Comparison of ENCODE assay signal across 14 cellular contexts in genomic region chr1:150106331-150106730, GRCh38. TPM values are rescaled to one million over a fixed set of nuclear protein-coding genes. Genes with fewer than 3 reads are reported as not detected.
DNase-seq lines count a peak whose midpoint lies in the region; ATAC-seq and TF ChIP-seq lines count a peak whose summit lies in the region.
"Had no signal": no experiment of that assay in that cellular context is flagged by ENCODE, and none has a peak within 500 bp of the region (broad histone marks: within the 10 kb centered on the region; RNA-seq: fewer than 3 reads in every experiment).

No MANE protein-coding gene starts in this region.

- H2BK20ac ChIP-seq in IMR-90 (ENCODE audit: low read depth, low read length), result no peak overlapping the region

- H3K9me3 ChIP-seq in CD4-positive, CD25-positive, alpha-beta regulatory T cell (ENCODE audit: control insufficient read depth in 2 of 2, low read length in 2 of 2), result no peaks in the 10 kb centered on the region
- H3K9me3 ChIP-seq in IMR-90 (ENCODE audit: control insufficient read depth, insufficient read depth, low read length), result no peaks in the 10 kb centered on the region
- H3K9me3 ChIP-seq: uterus had no signal

- H4K20me1 ChIP-seq in IMR-90 (ENCODE audit: insufficient read depth, low read length), result no peaks in the 10 kb centered on the region

- no peak for TF ChIP-seq POLR2A in IMR-90 (IDR thresholded peaks at IDR 0.05; ENCODE audit: low read depth, low read length)

- no peak overlapping the region for H3K9ac ChIP-seq in IMR-90 (ENCODE audit: low read depth, low read length)

- H4K5ac ChIP-seq in IMR-90 (ENCODE audit: low read depth, low read length), result no peak overlapping the region

- H3K23ac ChIP-seq in IMR-90 (ENCODE audit: low read depth, low read length), result no peak overlapping the region

- no peak overlapping the region for H4K91ac ChIP-seq in IMR-90 (ENCODE audit: insufficient read depth, low read depth, low read length)

- dilution Hi-C loops in IMR-90 (cut with HindIII; ENCODE audit: low sequenced_read_pairs, unreplicated experiment), result no loop called here

- H3K56ac ChIP-seq in IMR-90 (ENCODE audit: extremely low read depth, insufficient read depth, low read length), result no peak overlapping the region

- peaks cover 8% of the 10 kb centered on the region for H3K36me3 Mint-ChIP-seq in CD4-positive, CD25-positive, alpha-beta regulatory T cell
- H3K36me3 Mint-ChIP-seq in activated CD4-positive, alpha-beta memory T cell treated with anti-CD3 and anti-CD28 coated beads, Interleukin-2, amount 10 ng/mL, durations not matched to agents 7 days and 5 days (ENCODE audit: low read depth), result peaks cover 27% of the 10 kb centered on the region

- no TSS peak for BruUV-seq in IMR-90 (replicated peaks; lab: Mats Ljungman, UMichigan)

- no peak overlapping the region for H2AK9ac ChIP-seq in IMR-90 (replicated peaks; ENCODE audit: low read depth, low read length, poor library complexity)

- H3K18ac ChIP-seq in IMR-90 (ENCODE audit: low read depth, low read length), result no peak overlapping the region

- peak overlapping the region; percentile 96 to 97 (median 96) for H3K27ac Mint-ChIP-seq in CD4-positive, CD25-positive, alpha-beta regulatory T cell
- peak overlapping the region; percentile 80 for H3K27ac Mint-ChIP-seq in activated CD4-positive, alpha-beta memory T cell treated with anti-CD3 and anti-CD28 coated beads, Interleukin-2, amount 10 ng/mL, durations not matched to agents 7 days and 5 days

- peaks cover 51 to 85% (median 70%) of the 10 kb centered on the region in 4 donors for H3K4me1 Mint-ChIP-seq in CD4-positive, CD25-positive, alpha-beta regulatory T cell
- H3K4me1 Mint-ChIP-seq in activated CD4-positive, alpha-beta memory T cell treated with anti-CD3 and anti-CD28 coated beads, Interleukin-2, amount 10 ng/mL, durations not matched to agents 7 days and 5 days, result peaks cover 59% of the 10 kb centered on the region

- no peak overlapping the region for H2BK15ac ChIP-seq in IMR-90 (ENCODE audit: low read depth, low read length)

- WGBS in IMR-90 (ENCODE audit: extremely low coverage in 2 of 2, insufficient read length in 1 of 2), 2 experiments, result 93% methylated on average over 3 of the region's 7 CpGs; no CpG with 5 or more reads in 1 of the 2 experiments

- H2AFZ ChIP-seq in IMR-90 (replicated peaks; ENCODE audit: low read length, poor library complexity), result no peak overlapping the region

- peak overlapping the region; percentile 67 for H3K4me3 ChIP-seq in CD4-positive, CD25-positive, alpha-beta regulatory T cell (ENCODE audit: low read depth, low read length)
- H3K4me3 ChIP-seq in IMR-90 (ENCODE audit: insufficient read depth, low read depth, low read length), result no peak overlapping the region
- H3K4me3 ChIP-seq: uterus had no signal

- intact Hi-C loops in IMR-90 (cut with micrococcal nuclease) (loop anchor here (5.0 kb wide), 1 partner anchor 41 kb away; the partner anchor contains the start of gene PLEKHO1), left colon (cut with DNase I, micrococcal nuclease) (no loop called here)

- no peaks in the 10 kb centered on the region; a peak in 1 of 4 replicates for H3K79me1 ChIP-seq in IMR-90 (ENCODE audit: low read depth in 1 of 2, low read length in 2 of 2)

- no peaks in the 10 kb centered on the region for H3K27me3 Mint-ChIP-seq in CD4-positive, CD25-positive, alpha-beta regulatory T cell
- no peaks in the 10 kb centered on the region for H3K27me3 Mint-ChIP-seq in activated CD4-positive, alpha-beta memory T cell treated with anti-CD3 and anti-CD28 coated beads, Interleukin-2, amount 10 ng/mL, durations not matched to agents 7 days and 5 days
- H3K27me3 Mint-ChIP-seq: B cell had no signal

- H3K27me3 ChIP-seq in CD4-positive, CD25-positive, alpha-beta regulatory T cell (ENCODE audit: control insufficient read depth, insufficient read depth, low read length), result no peaks in the 10 kb centered on the region
- no peaks in the 10 kb centered on the region for H3K27me3 ChIP-seq in IMR-90 (ENCODE audit: control insufficient read depth, insufficient read depth, low read length)
- H3K27me3 ChIP-seq: uterus had no signal

- CTCF ChIA-PET in IMR-90 (lab: Yijun Ruan, JAX), result no interaction called here
- CTCF ChIA-PET in activated CD4-positive, alpha-beta memory T cell treated with anti-CD3 and anti-CD28 coated beads, Interleukin-2, amount 10 ng/mL, durations not matched to agents 7 days and 5 days (lab: Charles Lee), result interaction anchor here (1.0 kb wide), 1 partner anchor 81 kb away, joined by 4 read pairs; no protein-coding TSS in a partner anchor

- H3K14ac ChIP-seq in IMR-90 (replicated peaks; ENCODE audit: low read depth, low read length), result no peak overlapping the region

- H3K9me3 Mint-ChIP-seq in CD4-positive, CD25-positive, alpha-beta regulatory T cell, result peaks cover 0 to 6% (median 0%) of the 10 kb centered on the region in 7 donors
- H3K9me3 Mint-ChIP-seq in activated CD4-positive, alpha-beta memory T cell treated with anti-CD3 and anti-CD28 coated beads, Interleukin-2, amount 10 ng/mL, durations not matched to agents 7 days and 5 days, result peaks cover 6% of the 10 kb centered on the region

- ATAC-seq in CD4-positive, CD25-positive, alpha-beta regulatory T cell (ENCODE audit: low read depth in 2 of 2), result peak; percentile 81 to 85
- no peak for ATAC-seq in IMR-90 (ENCODE audit: low read depth)
- ATAC-seq in left colon, result no peak

- TF ChIP-seq RAD21 in IMR-90 (IDR thresholded peaks at IDR 0.05; ENCODE audit: low read length), result no peak

- no peak overlapping the region for H2AK5ac ChIP-seq in IMR-90 (ENCODE audit: low read depth, low read length)

- H4K8ac ChIP-seq in IMR-90 (ENCODE audit: low read depth in 2 of 2, low read length in 2 of 2), result no peak overlapping the region

- H3K4me2 ChIP-seq in IMR-90 (ENCODE audit: low read depth, low read length), result no peak overlapping the region

- peaks cover 71% of the 10 kb centered on the region for H3K4me1 ChIP-seq in CD4-positive, CD25-positive, alpha-beta regulatory T cell (ENCODE audit: control insufficient read depth, insufficient read depth, low read length, poor library complexity, severe bottlenecking)
- no peaks in the 10 kb centered on the region for H3K4me1 ChIP-seq in IMR-90 (ENCODE audit: control insufficient read depth, insufficient read depth, low read length)
- H3K4me1 ChIP-seq: uterus had no signal

- in situ Hi-C loops in IMR-90 (cut with MboI; ENCODE audit: low sequenced_read_pairs), result no loop called here

- H3K36me3 ChIP-seq in CD4-positive, CD25-positive, alpha-beta regulatory T cell (ENCODE audit: control insufficient read depth, insufficient read depth, low read length), result no peaks in the 10 kb centered on the region
- peaks cover 2% of the 10 kb centered on the region; the same call in 1 of the 2 replicates for H3K36me3 ChIP-seq in IMR-90 (ENCODE audit: control insufficient read depth, insufficient read depth, low read length)
- H3K36me3 ChIP-seq: uterus had no signal

- no peak overlapping the region for H3K4ac ChIP-seq in IMR-90 (ENCODE audit: low read depth, low read length)

- DNase-seq in CD4-positive, CD25-positive, alpha-beta regulatory T cell, result peak; percentile 6 to 82 (median 68)
- DNase-seq in IMR-90, result peak; percentile 29
- DNase-seq in activated CD4-positive, alpha-beta memory T cell treated with anti-CD3 and anti-CD28 coated beads, Interleukin-2, amount 10 ng/mL, durations not matched to agents 7 days and 5 days, result no peak
- peak; percentile 48 for DNase-seq in fibroblast of gingiva (ENCODE audit: low read depth)
- no peak for DNase-seq in T1000 (lab: John Stamatoyannopoulos, UW)
- DNase-seq in amniotic stem cell (lab: John Stamatoyannopoulos, UW), result no peak
- no peak for DNase-seq in left colon
- no peak for DNase-seq in KG1 (lab: John Stamatoyannopoulos, UW)
- DNase-seq: activated gamma-delta T cell, cerebellar nuclear complex, MV-4-11, uterus, WERI-Rb-1 had no signal

- POLR2A ChIA-PET in IMR-90 (lab: Charles Lee; ENCODE audit: unreplicated experiment), result no interaction called here
- POLR2A ChIA-PET in activated CD4-positive, alpha-beta memory T cell treated with anti-CD3 and anti-CD28 coated beads, Interleukin-2, amount 10 ng/mL, durations not matched to agents 7 days and 5 days (lab: Charles Lee), result interaction anchor here (2.1 kb wide), 1 partner anchor 220 kb away, joined by 12 read pairs; a partner anchor contains a TSS

- peak overlapping the region; percentile 73 for H3K27ac ChIP-seq in CD4-positive, CD25-positive, alpha-beta regulatory T cell (ENCODE audit: insufficient read depth, low read length, poor library complexity, severe bottlenecking)
- no peak overlapping the region for H3K27ac ChIP-seq in IMR-90 (ENCODE audit: insufficient read depth, low read length)
- H3K27ac ChIP-seq: uterus, WERI-Rb-1 had no signal

- no peak for TF ChIP-seq CTCF in IMR-90 (conservative IDR thresholded peaks at IDR 0.05; ENCODE audit: low read depth, low read length)

- H3K4me3 Mint-ChIP-seq in CD4-positive, CD25-positive, alpha-beta regulatory T cell, result peak overlapping the region; percentile 67 to 89 (median 84)
- H3K4me3 Mint-ChIP-seq in activated CD4-positive, alpha-beta memory T cell treated with anti-CD3 and anti-CD28 coated beads, Interleukin-2, amount 10 ng/mL, durations not matched to agents 7 days and 5 days, result peak overlapping the region; percentile 35
- H3K4me3 Mint-ChIP-seq: B cell had no signal

- 0 out of 2 replicates have a peak, but pooled peaks cover 3% of the 10 kb centered on the region for H3K9me1 ChIP-seq in IMR-90 (ENCODE audit: insufficient read depth, low read length)

- H2BK5ac ChIP-seq in IMR-90 (ENCODE audit: low read depth, low read length, poor library complexity, severe bottlenecking), result no peak overlapping the region

- H2BK120ac ChIP-seq in IMR-90 (ENCODE audit: low read depth, low read length), result no peak overlapping the region

RNA-seq across cellular contexts. Expression of gene VPS45, which starts 38.8 kb away (rescaled TPM):
- 23.4 TPM for total RNA-seq in CD4-positive, CD25-positive, alpha-beta regulatory T cell
- polyA plus RNA-seq in CD4-positive, CD25-positive, alpha-beta regulatory T cell, result 10 to 100 TPM; 25.8 to 27.8 (median 26.3) TPM
- 32.4 and 41.1 TPM in 2 replicates for total RNA-seq in IMR-90 (2012; rRNA removed)
- polyA plus RNA-seq in IMR-90 (2012; rRNA removed), result 28.1 and 33.3 TPM in 2 replicates
- polyA plus RNA-seq in IMR-90 (2012; cell fraction: cytosol; rRNA removed), result 6.4 and 13.7 TPM in 2 replicates
- 10.6 and 86.9 TPM in 2 replicates for polyA plus RNA-seq in IMR-90 (2012; cell fraction: nucleus; rRNA removed; ENCODE audit: low replicate concordance)
- 10 to 100 TPM; 35.4 to 39.0 TPM for total RNA-seq in activated CD4-positive, alpha-beta memory T cell treated with anti-CD3 and anti-CD28 coated beads, Interleukin-2, amount 10 ng/mL, durations not matched to agents 7 days and 5 days
- 10 to 100 TPM; 27.3 to 32.0 TPM for total RNA-seq in left colon

RNA-seq across cellular contexts. Expression of gene PLEKHO1, which starts 43.4 kb away (rescaled TPM):
- 61.0 TPM for total RNA-seq in CD4-positive, CD25-positive, alpha-beta regulatory T cell
- polyA plus RNA-seq in CD4-positive, CD25-positive, alpha-beta regulatory T cell, result 10 to 100 TPM; 21.5 to 31.5 (median 27.5) TPM
- total RNA-seq in IMR-90 (2012; rRNA removed) (51.4 and 53.3 TPM in 2 replicates), left colon (10 to 100 TPM in 1 of 2 donors, 1 to 10 TPM in 1; 4.8 to 43.0 TPM)
- 50.4 and 56.0 TPM in 2 replicates for polyA plus RNA-seq in IMR-90 (2012; rRNA removed)
- polyA plus RNA-seq in IMR-90 (2012; cell fraction: cytosol; rRNA removed), result 53.4 and 59.2 TPM in 2 replicates
- polyA plus RNA-seq in IMR-90 (2012; cell fraction: nucleus; rRNA removed; ENCODE audit: low replicate concordance), result 71.0 and 87.7 TPM in 2 replicates
- 10 to 100 TPM; 89.8 to 92.9 TPM for total RNA-seq in activated CD4-positive, alpha-beta memory T cell treated with anti-CD3 and anti-CD28 coated beads, Interleukin-2, amount 10 ng/mL, durations not matched to agents 7 days and 5 days

Comparison
In these comparisons a context has a peak if more than half of its experiments do, and no peak if none do; other contexts are left out.
1. ATAC-seq: peak in CD4-positive, CD25-positive, alpha-beta regulatory T cell (2 of 2); none in IMR-90 (single experiment) and left colon (single experiment).
2. DNase-seq: peak in CD4-positive, CD25-positive, alpha-beta regulatory T cell (3 of 3), IMR-90 (single experiment) and fibroblast of gingiva (single experiment); none in activated CD4-positive, alpha-beta memory T cell treated with anti-CD3 and anti-CD28 coated beads, Interleukin-2, amount 10 ng/mL, durations not matched to agents 7 days and 5 days (single experiment), T1000 (single experiment), amniotic stem cell (single experiment), left colon (0 of 2) and KG1 (single experiment).